1 cellular context compared by ENCODE assay signal in genomic region chr2:230322561-230323384, GRCh38.
TF ChIP-seq lines count a peak whose summit lies in the region.

No MANE protein-coding gene starts in this region.

TF ChIP-seq in HEK293, 187 proteins besides CTCF, POLR2A, EP300 and RAD21 (continued from another document):
- TF ChIP-seq IKZF3 (tag by site-specific recombination; IDR thresholded peaks at IDR 0.05): no peak
